8 cellular contexts compared by ENCODE assay signal in the genomic region with DNA sequence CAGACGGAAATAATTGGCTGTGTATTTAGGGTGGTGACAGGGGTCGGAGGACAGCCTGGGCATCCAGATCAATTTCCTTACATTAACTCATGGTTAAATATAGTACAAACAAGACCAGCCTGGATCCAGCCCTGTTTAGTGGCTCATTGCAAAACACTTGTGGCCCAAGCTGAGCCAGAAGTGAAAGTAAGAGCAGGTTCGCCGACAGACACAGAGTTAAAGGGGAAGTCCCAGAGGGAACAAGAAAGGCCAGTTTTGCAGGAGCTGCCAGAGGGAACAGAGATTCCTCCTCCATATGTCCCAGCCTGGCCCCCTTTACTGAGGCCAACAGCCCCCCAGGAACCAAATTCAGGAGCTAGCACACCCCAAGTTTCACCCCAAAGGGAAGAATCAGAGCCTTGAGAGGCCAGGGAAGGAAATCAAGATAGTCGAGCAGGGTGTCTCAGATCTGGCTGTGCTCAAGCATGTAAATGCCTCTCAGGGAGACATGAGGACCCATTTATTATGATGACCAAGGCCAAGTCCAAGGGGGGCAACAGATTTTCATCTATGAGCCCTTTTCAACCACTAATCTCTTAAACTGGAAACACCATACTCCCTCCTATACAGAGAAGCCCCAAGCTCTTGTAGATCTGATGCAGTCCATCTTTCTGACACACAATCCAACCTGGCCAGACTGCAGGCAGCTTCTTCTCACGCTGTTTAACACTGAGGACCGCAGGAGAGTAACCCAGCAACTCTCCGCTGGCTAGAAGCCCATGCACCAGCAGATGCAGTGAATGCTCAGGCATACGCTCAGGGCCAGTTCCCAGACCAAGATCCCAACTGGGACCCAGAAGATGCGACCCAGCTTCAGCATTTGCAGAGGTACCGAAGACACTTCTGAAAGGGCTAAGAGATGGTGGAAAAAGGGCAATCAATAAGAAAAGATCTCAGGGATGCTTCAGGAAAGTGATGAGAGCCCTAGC. TPM values are rescaled to one million over a fixed set of nuclear protein-coding genes. Genes with fewer than 3 reads are reported as not detected.
DNase-seq lines count a peak whose midpoint lies in the region; ATAC-seq, FAIRE-seq and TF ChIP-seq lines count a peak whose summit lies in the region.

No MANE protein-coding gene starts in this region.

- H3K27me3 Mint-ChIP-seq in activated CD8-positive, alpha-beta T cell treated with anti-CD3 and anti-CD28 coated beads, Interleukin-2, amount 10 ng/mL, durations not matched to agents 7 days and 5 days (ENCODE audit: low read depth) = peaks cover 10% of the 10 kb centered on the region
- H3K27me3 Mint-ChIP-seq in WTC11 (ENCODE audit: low read depth) = no peaks in the 10 kb centered on the region

- H3K27me3 ChIP-seq in cardiac muscle cell = no peaks in the 10 kb centered on the region
- no peaks in the 10 kb centered on the region for H3K27me3 ChIP-seq in small intestine (ENCODE audit: control insufficient read depth in 2 of 2, insufficient read depth in 2 of 2, low read length in 2 of 2)

- POLR2A ChIA-PET in activated CD8-positive, alpha-beta T cell treated with anti-CD3 and anti-CD28 coated beads, Interleukin-2, amount 10 ng/mL, durations not matched to agents 7 days and 5 days (lab: Charles Lee) = interaction anchor here (0.9 kb wide), 1 partner anchor 18 kb away, joined by 3 read pairs; no protein-coding TSS in a partner anchor
- POLR2A ChIA-PET in WTC11 (lab: Charles Lee) = interaction anchor here (0.6 kb wide), 1 partner anchor 596 kb away, joined by 6 read pairs; no protein-coding TSS in a partner anchor

- no peak for FAIRE-seq in small intestine (lab: Jason Lieb, UNC)

- H3K36me3 ChIP-seq in cardiac muscle cell (no peaks in the 10 kb centered on the region), small intestine (ENCODE audit: control insufficient read depth in 2 of 2, insufficient read depth in 2 of 2, low read length in 2 of 2) (no peaks in the 10 kb centered on the region)

- peak overlapping the region; percentile 78 for H3K4me3 Mint-ChIP-seq in activated CD8-positive, alpha-beta T cell treated with anti-CD3 and anti-CD28 coated beads, Interleukin-2, amount 10 ng/mL, durations not matched to agents 7 days and 5 days
- no peak overlapping the region for H3K4me3 Mint-ChIP-seq in WTC11

- ATAC-seq in GM21515 (IDR thresholded peaks at IDR 0.05; ENCODE audit: unreplicated experiment) (peak; percentile 88), WTC11 (no peak)
- peak; percentile 93 for ATAC-seq in activated CD8-positive, alpha-beta T cell treated with anti-CD3 and anti-CD28 coated beads, Interleukin-2, amount 10 ng/mL, durations not matched to agents 7 days and 5 days

- DNase-seq in ELR (ENCODE audit: low read depth) (peak; percentile 51), KBM-7 (peak; percentile 79), cardiac muscle cell (ENCODE audit: low read depth in 1 of 2, low spot score in 1 of 2) (peak; percentile 69 to 80), small intestine (peak; percentile 88), WTC11 (ENCODE audit: low spot score) (no peak)
- peak; percentile 69 for DNase-seq in activated CD8-positive, alpha-beta T cell treated with anti-CD3 and anti-CD28 coated beads, Interleukin-2, amount 10 ng/mL, durations not matched to agents 7 days and 5 days
- DNase-seq in activated CD8-positive, alpha-beta memory T cell treated with anti-CD3 and anti-CD28 coated beads, Interleukin-2, amount 50 U/mL, for 4 hours = no peak

- H3K4me1 ChIP-seq in cardiac muscle cell (ENCODE audit: low read depth) = peaks cover 9% of the 10 kb centered on the region
- H3K4me1 ChIP-seq in small intestine (ENCODE audit: control insufficient read depth in 2 of 2, insufficient read depth in 1 of 2, low read depth in 1 of 2, low read length in 1 of 2) = no peaks in the 10 kb centered on the region

- in situ Hi-C loops in KBM-7 (cut with MboI; ENCODE audit: low pct_unique_long_range_greater_than_20kb, low sequenced_read_pairs) = no loop called here

- H3K9me3 ChIP-seq in cardiac muscle cell (ENCODE audit: low read depth) = no peaks in the 10 kb centered on the region
- H3K9me3 ChIP-seq in small intestine (ENCODE audit: control insufficient read depth, low read depth) = no peaks in the 10 kb centered on the region

- peak overlapping the region; percentile 86 for H3K27ac Mint-ChIP-seq in activated CD8-positive, alpha-beta T cell treated with anti-CD3 and anti-CD28 coated beads, Interleukin-2, amount 10 ng/mL, durations not matched to agents 7 days and 5 days
- no peak overlapping the region for H3K27ac Mint-ChIP-seq in WTC11

- H3K27ac ChIP-seq in cardiac muscle cell (peak overlapping the region; percentile 76), small intestine (ENCODE audit: low read depth in 1 of 2, low read length in 1 of 2) (peak overlapping the region in 1 of 2 donors; percentile 37)

- CTCF ChIA-PET in activated CD8-positive, alpha-beta T cell treated with anti-CD3 and anti-CD28 coated beads, Interleukin-2, amount 10 ng/mL, durations not matched to agents 7 days and 5 days (lab: Charles Lee) = interaction anchor here (0.6 to 2.2 kb wide), 2 partner anchors 81 to 180 kb away, joined by 3 to 12 read pairs; no protein-coding TSS in a partner anchor
- CTCF ChIA-PET in WTC11 (lab: Charles Lee) = no interaction called here

- peaks cover 20% of the 10 kb centered on the region for H3K4me1 Mint-ChIP-seq in activated CD8-positive, alpha-beta T cell treated with anti-CD3 and anti-CD28 coated beads, Interleukin-2, amount 10 ng/mL, durations not matched to agents 7 days and 5 days (ENCODE audit: low read depth)
- H3K4me1 Mint-ChIP-seq in WTC11 = peaks cover 12% of the 10 kb centered on the region

- H3K4me3 ChIP-seq in cardiac muscle cell = no peak overlapping the region
- H3K4me3 ChIP-seq in small intestine (ENCODE audit: low read depth in 1 of 2, low read length in 2 of 2) = no peak overlapping the region

- H3K9me3 Mint-ChIP-seq in activated CD8-positive, alpha-beta T cell treated with anti-CD3 and anti-CD28 coated beads, Interleukin-2, amount 10 ng/mL, durations not matched to agents 7 days and 5 days (ENCODE audit: insufficient read depth) = no peaks in the 10 kb centered on the region
- H3K9me3 Mint-ChIP-seq in WTC11 = peaks cover 3% of the 10 kb centered on the region; the same call in 1 of the 2 replicates

- WGBS in small intestine, 3 donors = 36 to 42% (median 40%) methylated on average over 11 of the region's 11 CpGs

- no peaks in the 10 kb centered on the region for H3K36me3 Mint-ChIP-seq in activated CD8-positive, alpha-beta T cell treated with anti-CD3 and anti-CD28 coated beads, Interleukin-2, amount 10 ng/mL, durations not matched to agents 7 days and 5 days (ENCODE audit: low read depth)
- no peaks in the 10 kb centered on the region for H3K36me3 Mint-ChIP-seq in WTC11

- TF ChIP-seq CTCF in cardiac muscle cell (IDR thresholded peaks at IDR 0.05; ENCODE audit: low read depth, low read length) (no peak), WTC11 (IDR thresholded peaks at IDR 0.05) (no peak)

TF ChIP-seq in WTC11, 78 proteins besides CTCF, POLR2A, EP300 and RAD21 (continues in another document):
- no peak for TF ChIP-seq ZNF219 (CRISPR knock-in tag; IDR thresholded peaks at IDR 0.05; ENCODE audit: borderline replicate concordance)
- TF ChIP-seq ZNF423 (CRISPR knock-in tag; IDR thresholded peaks at IDR 0.05) = no peak
- TF ChIP-seq, protein P1, sequence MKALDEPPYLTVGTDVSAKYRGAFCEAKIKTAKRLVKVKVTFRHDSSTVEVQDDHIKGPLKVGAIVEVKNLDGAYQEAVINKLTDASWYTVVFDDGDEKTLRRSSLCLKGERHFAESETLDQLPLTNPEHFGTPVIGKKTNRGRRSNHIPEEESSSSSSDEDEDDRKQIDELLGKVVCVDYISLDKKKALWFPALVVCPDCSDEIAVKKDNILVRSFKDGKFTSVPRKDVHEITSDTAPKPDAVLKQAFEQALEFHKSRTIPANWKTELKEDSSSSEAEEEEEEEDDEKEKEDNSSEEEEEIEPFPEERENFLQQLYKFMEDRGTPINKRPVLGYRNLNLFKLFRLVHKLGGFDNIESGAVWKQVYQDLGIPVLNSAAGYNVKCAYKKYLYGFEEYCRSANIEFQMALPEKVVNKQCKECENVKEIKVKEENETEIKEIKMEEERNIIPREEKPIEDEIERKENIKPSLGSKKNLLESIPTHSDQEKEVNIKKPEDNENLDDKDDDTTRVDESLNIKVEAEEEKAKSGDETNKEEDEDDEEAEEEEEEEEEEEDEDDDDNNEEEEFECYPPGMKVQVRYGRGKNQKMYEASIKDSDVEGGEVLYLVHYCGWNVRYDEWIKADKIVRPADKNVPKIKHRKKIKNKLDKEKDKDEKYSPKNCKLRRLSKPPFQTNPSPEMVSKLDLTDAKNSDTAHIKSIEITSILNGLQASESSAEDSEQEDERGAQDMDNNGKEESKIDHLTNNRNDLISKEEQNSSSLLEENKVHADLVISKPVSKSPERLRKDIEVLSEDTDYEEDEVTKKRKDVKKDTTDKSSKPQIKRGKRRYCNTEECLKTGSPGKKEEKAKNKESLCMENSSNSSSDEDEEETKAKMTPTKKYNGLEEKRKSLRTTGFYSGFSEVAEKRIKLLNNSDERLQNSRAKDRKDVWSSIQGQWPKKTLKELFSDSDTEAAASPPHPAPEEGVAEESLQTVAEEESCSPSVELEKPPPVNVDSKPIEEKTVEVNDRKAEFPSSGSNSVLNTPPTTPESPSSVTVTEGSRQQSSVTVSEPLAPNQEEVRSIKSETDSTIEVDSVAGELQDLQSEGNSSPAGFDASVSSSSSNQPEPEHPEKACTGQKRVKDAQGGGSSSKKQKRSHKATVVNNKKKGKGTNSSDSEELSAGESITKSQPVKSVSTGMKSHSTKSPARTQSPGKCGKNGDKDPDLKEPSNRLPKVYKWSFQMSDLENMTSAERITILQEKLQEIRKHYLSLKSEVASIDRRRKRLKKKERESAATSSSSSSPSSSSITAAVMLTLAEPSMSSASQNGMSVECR (CRISPR knock-in tag; IDR thresholded peaks at IDR 0.05; ENCODE audit: borderline replicate concordance) = no peak
- TF ChIP-seq ZNF138 (CRISPR knock-in tag; conservative IDR thresholded peaks at IDR 0.05) = no peak

RNA-seq across cellular contexts. Expression of a gene that starts 15.9 kb away (rescaled TPM):
- 10 to 100 TPM; 20.6 to 20.8 TPM for total RNA-seq in activated CD8-positive, alpha-beta T cell treated with anti-CD3 and anti-CD28 coated beads, Interleukin-2, amount 10 ng/mL, durations not matched to agents 7 days and 5 days
- total RNA-seq in cardiac muscle cell (22.6 and 31.1 TPM in 2 replicates), WTC11 (2021) (10.1 to 12.7 TPM (median 12.0 TPM) in 3 replicates)
- polyA plus RNA-seq in cardiac muscle cell (13.9 and 23.0 TPM in 2 replicates), small intestine (10 to 100 TPM in 1 of 3 donors, 1 to 10 TPM in 2; 7.6 to 20.1 (median 8.7) TPM)

RNA-seq across cellular contexts. Expression of a gene that starts 16.2 kb away (rescaled TPM):
- total RNA-seq in activated CD8-positive, alpha-beta T cell treated with anti-CD3 and anti-CD28 coated beads, Interleukin-2, amount 10 ng/mL, durations not matched to agents 7 days and 5 days = not detected
- total RNA-seq in cardiac muscle cell (8.9 and 21.7 TPM in 2 replicates), WTC11 (2021) (10.0 to 13.6 TPM (median 12.7 TPM) in 3 replicates)
- polyA plus RNA-seq in cardiac muscle cell (14.0 and 18.2 TPM in 2 replicates), small intestine (1 to 10 TPM in 2 of 3 donors, not detected in 1; 3.0 to 5.7 TPM)

RNA-seq across cellular contexts. Expression of a gene that starts 39.7 kb away (rescaled TPM):
- total RNA-seq in activated CD8-positive, alpha-beta T cell treated with anti-CD3 and anti-CD28 coated beads, Interleukin-2, amount 10 ng/mL, durations not matched to agents 7 days and 5 days = 100 to 1,000 TPM; 213 to 221 TPM
- 267 and 1,003 TPM in 2 replicates for total RNA-seq in cardiac muscle cell
- polyA plus RNA-seq in cardiac muscle cell = 391 and 693 TPM in 2 replicates
- 100 to 1,000 TPM; 456 to 779 (median 501) TPM for polyA plus RNA-seq in small intestine
- total RNA-seq in WTC11 (2021) = 152 to 170 TPM (median 162 TPM) in 3 replicates

Comparison
In these comparisons a context has a peak if more than half of its experiments do, and no peak if none do; other contexts are left out.
1. DNase-seq: peak in ELR (single experiment), KBM-7 (single experiment), activated CD8-positive, alpha-beta T cell treated with anti-CD3 and anti-CD28 coated beads, Interleukin-2, amount 10 ng/mL, durations not matched to agents 7 days and 5 days (single experiment), cardiac muscle cell (2 of 2) and small intestine (single experiment); none in activated CD8-positive, alpha-beta memory T cell treated with anti-CD3 and anti-CD28 coated beads, Interleukin-2, amount 50 U/mL, for 4 hours (single experiment) and WTC11 (single experiment).